8 cellular contexts compared by ENCODE assay signal in the genomic region with DNA sequence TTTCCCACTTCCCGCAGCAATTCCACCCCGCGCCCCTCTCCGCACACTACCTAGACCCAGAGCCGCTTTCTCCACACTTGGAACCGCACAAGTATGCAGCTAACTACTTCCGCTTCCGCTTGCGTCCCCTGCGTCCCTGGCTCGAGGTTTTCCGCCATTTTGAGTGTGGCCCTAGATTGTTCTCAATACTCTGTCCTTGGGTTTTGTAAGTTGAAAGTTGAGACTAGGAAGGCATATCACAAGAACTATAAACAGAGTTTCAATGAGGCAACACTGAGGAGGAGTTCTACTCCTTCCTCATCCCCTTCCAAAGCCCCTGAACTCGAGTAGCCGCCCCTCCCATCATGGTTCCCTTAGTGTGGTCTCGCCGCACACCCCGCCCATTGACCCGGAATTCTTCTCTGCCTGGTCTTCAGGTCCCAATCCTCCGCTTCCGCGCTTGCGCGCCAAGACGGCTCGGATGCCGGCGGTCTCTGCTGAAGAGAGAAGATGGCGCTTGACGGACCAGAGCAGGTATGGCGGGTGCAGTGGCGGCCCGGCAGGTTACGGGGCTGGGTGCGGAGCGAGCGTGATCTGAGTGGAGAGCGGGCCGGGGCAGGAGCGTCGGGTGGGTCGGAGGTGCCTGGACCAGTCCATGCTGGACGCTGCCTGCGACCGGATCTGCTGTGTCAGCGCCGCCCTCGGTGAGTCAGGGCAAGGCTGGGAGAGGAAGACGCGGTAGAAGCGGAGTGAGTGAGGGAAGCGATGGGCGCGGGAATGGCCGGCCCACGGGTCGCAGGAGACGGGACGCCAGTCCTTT. TPM values are rescaled to one million over a fixed set of nuclear protein-coding genes. Genes with fewer than 3 reads are reported as not detected.
A peak's percentile ranks its signal among the peaks of the same experiment; 100 is the strongest.
DNase-seq lines count a peak whose midpoint lies in the region; ATAC-seq and TF ChIP-seq lines count a peak whose summit lies in the region.

FTSJ3 (minus strand) TSS at position 662 of the 799 bp plus-strand sequence. CDS start 761 bp downstream, outside the sequence.
PSMC5 (plus strand) TSS at position 430 of the 799 bp plus-strand sequence; CDS start at position 490, 60 bp downstream.

- peak; percentile 85 for TF ChIP-seq POLR2A in NB4 (IDR thresholded peaks at IDR 0.05; ENCODE audit: extremely low read depth, insufficient read length)

- POLR2A ChIA-PET in GM10248 (lab: Yijun Ruan, JAX) = interaction anchor here (0.7 to 1.5 kb wide), 3 partner anchors 12 to 53 kb away, joined by 3 to 5 read pairs (median 4); partner anchors contain the start of genes CCDC47 and DDX42

- peak; percentile 84 for ATAC-seq in HG02571 (IDR thresholded peaks at IDR 0.05; ENCODE audit: unreplicated experiment)

- peak within 1 kb of the TSS; percentile 98 for H3K4me3 ChIP-seq in NB4 (ENCODE audit: low read depth, low read length)
- peak within 1 kb of the TSS; percentile 99 for H3K4me3 ChIP-seq in SK-N-MC

- CTCF ChIA-PET in GM10248 (lab: Yijun Ruan, JAX) = interaction anchor here (1.0 to 2.8 kb wide), 5 partner anchors 8 to 21 kb away, joined by 4 to 12 read pairs (median 6); no protein-coding TSS in a partner anchor

- peak; percentile 72 for TF ChIP-seq CTCF in GM10248 (IDR thresholded peaks at IDR 0.05; ENCODE audit: control extremely low read depth, extremely low read depth, low read depth, missing control alignments)
- peak; percentile 23 for TF ChIP-seq CTCF in NB4 (IDR thresholded peaks at IDR 0.05; ENCODE audit: low read depth, low read length)

- H3K9ac ChIP-seq in SK-N-MC (ENCODE audit: insufficient read length) = peak within 1 kb of the TSS; percentile 98

- peaks cover 72% of the 10 kb centered on the region for H3K36me3 ChIP-seq in SK-N-MC (ENCODE audit: insufficient read depth, low read length)

- no peaks in the 10 kb centered on the region for H3K9me3 ChIP-seq in SK-N-MC (ENCODE audit: low read depth, low read length)

- DNase-seq in GM10248 (ENCODE audit: extremely low spot score) = peak; percentile 93
- DNase-seq in NB4 (ENCODE audit: low read depth) = peak; percentile 95
- DNase-seq in SK-N-MC (ENCODE audit: low read depth, low spot score) = peak; percentile 81
- peak; percentile 98 for DNase-seq in activated naive CD4-positive, alpha-beta T cell treated with anti-CD3 and anti-CD28 coated beads, Interleukin-2, amount 50 U/mL, for 16 hours
- peak; percentile 92 for DNase-seq in glomerular endothelial cell (ENCODE audit: extremely low read depth, low read depth, low spot score)
- DNase-seq in occipital lobe (lab: John Stamatoyannopoulos, UW) = peak; percentile 96

- H3K27ac ChIP-seq in SK-N-MC (peak within 1 kb of the TSS; percentile 98), temporal lobe (ENCODE audit: low read depth, low read length) (peak within 1 kb of the TSS; percentile 99)

RNA-seq across cellular contexts. Expression of gene FTSJ3, which starts in this region (rescaled TPM):
- total RNA-seq in glomerular endothelial cell (35.5 and 53.9 TPM in 2 replicates), occipital lobe (40.4 TPM), temporal lobe (24.1 TPM)

RNA-seq across cellular contexts. Expression of gene PSMC5, which starts in this region (rescaled TPM):
- total RNA-seq in glomerular endothelial cell (95.5 and 108 TPM in 2 replicates), occipital lobe (38.8 TPM), temporal lobe (35.4 TPM)

Comparison
In these comparisons a context has a peak if more than half of its experiments do, and no peak if none do; other contexts are left out.
1. Peak in every context shown above with its lines: DNase-seq, ATAC-seq, H3K4me3 ChIP-seq and H3K27ac ChIP-seq.